8 cellular contexts compared by ENCODE assay signal in genomic region chr1:244599937-244600350, GRCh38. TPM values are rescaled to one million over a fixed set of nuclear protein-coding genes. Genes with fewer than 3 reads are reported as not detected.
DNase-seq lines count a peak whose midpoint lies in the region; ATAC-seq and TF ChIP-seq lines count a peak whose summit lies in the region.

No MANE protein-coding gene starts in this region.

- no peak overlapping the region for H3K4me2 ChIP-seq in OCI-LY7 (ENCODE audit: low read length)

- H3K36me3 ChIP-seq in OCI-LY7 (ENCODE audit: insufficient read depth, low read length) = no peaks in the 10 kb centered on the region

- no TSS peak for BruUV-seq in OCI-LY7 (replicated peaks; lab: Mats Ljungman, UMichigan)

- no peaks in the 10 kb centered on the region for H3K9me3 ChIP-seq in OCI-LY7 (ENCODE audit: low read length)

- H4K20me1 ChIP-seq in OCI-LY7 (ENCODE audit: insufficient read depth, low read length) = no peaks in the 10 kb centered on the region

- peak overlapping the region; percentile 43 for H3K4me3 ChIP-seq in WI38 (ENCODE audit: low read depth, low read length)
- no peak overlapping the region for H3K4me3 ChIP-seq in OCI-LY7 (ENCODE audit: low read depth, low read length, poor library complexity, severe bottlenecking)

- CTCF ChIA-PET in OCI-LY7 (lab: Charles Lee; ENCODE audit: unreplicated experiment) = no interaction called here

- no peaks in the 10 kb centered on the region for H3K4me1 ChIP-seq in OCI-LY7 (ENCODE audit: insufficient read depth, low read length, poor library complexity, severe bottlenecking)

- intact Hi-C loops in OCI-LY7 (cut with micrococcal nuclease; ENCODE audit: unreplicated experiment) = no loop called here

- H3K9me2 ChIP-seq in OCI-LY7 (ENCODE audit: insufficient read depth, low read length) = no peaks in the 10 kb centered on the region

- POLR2A ChIA-PET in OCI-LY7 (lab: Charles Lee) = interaction anchor here (0.6 to 0.9 kb wide), 3 partner anchors 21 to 188 kb away, joined by 3 read pairs; no protein-coding TSS in a partner anchor

- no peak overlapping the region for H3K27ac ChIP-seq in OCI-LY7 (ENCODE audit: low read depth, low read length, poor library complexity, severe bottlenecking)

- H2AFZ ChIP-seq in OCI-LY7 (ENCODE audit: low read length) = no peak overlapping the region

- DNase-seq in AG08395 (ENCODE audit: low spot score) (peak; percentile 91), NCI-H524 treated with DMSO at 0.1 percent for 48 hours (lab: John Stamatoyannopoulos, UW) (no peak), OCI-LY7 (ENCODE audit: low spot score) (no peak)
- peak; percentile 36 to 50 for DNase-seq in stimulated activated CD4-positive, alpha-beta T cell treated with anti-CD3 and anti-CD28 coated beads, Interleukin-2, amount 100 ng/mL, for 24 hours

- TF ChIP-seq CTCF in WI38 (IDR thresholded peaks at IDR 0.05; ENCODE audit: low read depth, low read length) (no peak), OCI-LY7 (conservative IDR thresholded peaks at IDR 0.05; ENCODE audit: low read length) (no peak)

- H3K79me2 ChIP-seq in OCI-LY7 (ENCODE audit: insufficient read depth, low read depth, low read length) = no peaks in the 10 kb centered on the region

- ATAC-seq in GM19328 (IDR thresholded peaks at IDR 0.05; ENCODE audit: unreplicated experiment) (peak; percentile 85), HG03378 (IDR thresholded peaks at IDR 0.05; ENCODE audit: unreplicated experiment) (peak; percentile 98), esophagus mucosa (peak; percentile 99)

RNA-seq across cellular contexts. Expression of gene DESI2, which starts 53.0 kb away (rescaled TPM):
- total RNA-seq in esophagus mucosa = 17.0 TPM
- 40.0 and 40.6 TPM in 2 replicates for total RNA-seq in OCI-LY7 (2014; rRNA removed; shearing (Covaris generic))
- total RNA-seq in OCI-LY7 (2022) = 57.5 and 58.8 TPM in 2 replicates

Comparison
In these comparisons a context has a peak if more than half of its experiments do, and no peak if none do; other contexts are left out.
1. DNase-seq: peak in AG08395 (single experiment) and stimulated activated CD4-positive, alpha-beta T cell treated with anti-CD3 and anti-CD28 coated beads, Interleukin-2, amount 100 ng/mL, for 24 hours (2 of 2); none in NCI-H524 treated with DMSO at 0.1 percent for 48 hours (single experiment) and OCI-LY7 (single experiment).
2. Peak in every context shown above with its lines, with median percentiles within 50 percentile points of each other: ATAC-seq.